32 cellular contexts compared by ENCODE assay signal in the genomic region with DNA sequence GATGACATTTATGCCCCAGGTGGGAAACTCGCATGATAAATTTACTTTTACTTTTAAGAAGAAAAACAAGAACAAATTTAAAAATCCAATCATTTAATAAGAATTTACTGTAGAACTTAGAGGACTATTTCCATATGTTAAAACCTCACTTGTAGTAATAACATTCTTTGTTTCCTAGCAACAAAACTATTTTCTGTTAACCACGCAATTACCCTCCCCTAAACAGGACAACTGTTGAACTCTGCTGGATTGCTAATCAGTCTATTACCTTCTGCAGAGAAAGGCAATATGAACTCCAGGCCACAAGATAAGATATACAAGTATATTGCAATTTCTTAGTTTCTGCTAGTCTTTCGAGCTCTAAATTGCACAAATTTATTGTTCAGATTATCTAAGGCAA.
DNase-seq lines count a peak whose midpoint lies in the region; ATAC-seq and TF ChIP-seq lines count a peak whose summit lies in the region.
"Had no signal": no experiment of that assay in that cellular context is flagged by ENCODE, and none has a peak within 500 bp of the region (broad histone marks: within the 10 kb centered on the region; RNA-seq: fewer than 3 reads in every experiment).

No MANE protein-coding gene starts in this region.

- H3K36me3 ChIP-seq in hepatocyte (replicated peaks; ENCODE audit: insufficient read depth, low read depth), result no peaks in the 10 kb centered on the region
- no peaks in the 10 kb centered on the region for H3K36me3 ChIP-seq in breast epithelium
- H3K36me3 ChIP-seq: left lung, neural progenitor cell, pancreas, upper lobe of left lung had no signal

- H3K27me3 Mint-ChIP-seq in activated CD8-positive, alpha-beta memory T cell treated with anti-CD3 and anti-CD28 coated beads, Interleukin-2, amount 10 ng/mL, durations not matched to agents 7 days and 5 days, result no peaks in the 10 kb centered on the region
- H3K27me3 Mint-ChIP-seq: activated CD4-positive, alpha-beta memory T cell treated with anti-CD3 and anti-CD28 coated beads, Interleukin-2, amount 10 ng/mL, durations not matched to agents 7 days and 5 days; activated naive CD4-positive, alpha-beta T cell treated with anti-CD3 and anti-CD28 coated beads, Interleukin-2, amount 10 ng/mL, durations not matched to agents 7 days and 5 days; memory B cell had no signal

- intact Hi-C loops in breast epithelium (cut with DNase I; ENCODE audit: low total_unique reads), result no loop called here

- no peak overlapping the region for H3K27ac Mint-ChIP-seq in activated CD8-positive, alpha-beta memory T cell treated with anti-CD3 and anti-CD28 coated beads, Interleukin-2, amount 10 ng/mL, durations not matched to agents 7 days and 5 days
- H3K27ac Mint-ChIP-seq: activated CD4-positive, alpha-beta memory T cell treated with anti-CD3 and anti-CD28 coated beads, Interleukin-2, amount 10 ng/mL, durations not matched to agents 7 days and 5 days; activated naive CD4-positive, alpha-beta T cell treated with anti-CD3 and anti-CD28 coated beads, Interleukin-2, amount 10 ng/mL, durations not matched to agents 7 days and 5 days; CD8-positive, alpha-beta T cell; memory B cell; neural progenitor cell had no signal

- no peak for TF ChIP-seq CTCF in hepatocyte (IDR thresholded peaks at IDR 0.05; ENCODE audit: poor library complexity)
- no peak for TF ChIP-seq CTCF in breast epithelium (IDR thresholded peaks at IDR 0.05)

- no peaks in the 10 kb centered on the region for H3K79me2 ChIP-seq in hepatocyte

- no peak overlapping the region for H3K4me2 ChIP-seq in hepatocyte
- H3K4me2 ChIP-seq: neural progenitor cell had no signal

- H3K9me3 ChIP-seq in hepatocyte (ENCODE audit: low read depth), result no peaks in the 10 kb centered on the region
- H3K9me3 ChIP-seq in breast epithelium, result no peaks in the 10 kb centered on the region
- H3K9me3 ChIP-seq: pancreas, upper lobe of left lung had no signal

- no peak overlapping the region for H3K27ac ChIP-seq in hepatocyte
- H3K27ac ChIP-seq in breast epithelium, result no peak overlapping the region
- H3K27ac ChIP-seq: coronary artery, left lung, neural progenitor cell, pancreas, upper lobe of left lung had no signal

- H3K4me3 Mint-ChIP-seq in activated CD8-positive, alpha-beta memory T cell treated with anti-CD3 and anti-CD28 coated beads, Interleukin-2, amount 10 ng/mL, durations not matched to agents 7 days and 5 days, result no peak overlapping the region
- H3K4me3 Mint-ChIP-seq: activated CD4-positive, alpha-beta memory T cell treated with anti-CD3 and anti-CD28 coated beads, Interleukin-2, amount 10 ng/mL, durations not matched to agents 7 days and 5 days; activated naive CD4-positive, alpha-beta T cell treated with anti-CD3 and anti-CD28 coated beads, Interleukin-2, amount 10 ng/mL, durations not matched to agents 7 days and 5 days; CD8-positive, alpha-beta T cell; memory B cell; neural progenitor cell had no signal

- TF ChIP-seq POLR2A in breast epithelium (IDR thresholded peaks at IDR 0.05), result no peak

- no peaks in the 10 kb centered on the region for H3K4me1 Mint-ChIP-seq in activated CD8-positive, alpha-beta memory T cell treated with anti-CD3 and anti-CD28 coated beads, Interleukin-2, amount 10 ng/mL, durations not matched to agents 7 days and 5 days
- H3K4me1 Mint-ChIP-seq: activated CD4-positive, alpha-beta memory T cell treated with anti-CD3 and anti-CD28 coated beads, Interleukin-2, amount 10 ng/mL, durations not matched to agents 7 days and 5 days; activated naive CD4-positive, alpha-beta T cell treated with anti-CD3 and anti-CD28 coated beads, Interleukin-2, amount 10 ng/mL, durations not matched to agents 7 days and 5 days; memory B cell had no signal

- H2AFZ ChIP-seq in hepatocyte, result no peak overlapping the region

- no peaks in the 10 kb centered on the region for H3K36me3 Mint-ChIP-seq in activated CD8-positive, alpha-beta memory T cell treated with anti-CD3 and anti-CD28 coated beads, Interleukin-2, amount 10 ng/mL, durations not matched to agents 7 days and 5 days
- H3K36me3 Mint-ChIP-seq: activated naive CD4-positive, alpha-beta T cell treated with anti-CD3 and anti-CD28 coated beads, Interleukin-2, amount 10 ng/mL, durations not matched to agents 7 days and 5 days; CD8-positive, alpha-beta T cell; memory B cell; neural progenitor cell had no signal

- CTCF ChIA-PET in activated CD8-positive, alpha-beta memory T cell treated with anti-CD3 and anti-CD28 coated beads, Interleukin-2, amount 10 ng/mL, durations not matched to agents 7 days and 5 days (lab: Charles Lee), result no interaction called here

- H3K4me3 ChIP-seq in hepatocyte (no peak overlapping the region), breast epithelium (no peak overlapping the region)
- H3K4me3 ChIP-seq: coronary artery, left lung, neural progenitor cell, pancreas, upper lobe of left lung had no signal

- H3K9me2 ChIP-seq in hepatocyte (replicated peaks; ENCODE audit: insufficient read depth), result no peaks in the 10 kb centered on the region

- H3K27me3 ChIP-seq in hepatocyte (no peaks in the 10 kb centered on the region), breast epithelium (no peaks in the 10 kb centered on the region)
- H3K27me3 ChIP-seq: left lung, neural progenitor cell, pancreas, upper lobe of left lung had no signal

- H4K20me1 ChIP-seq in hepatocyte (ENCODE audit: insufficient read depth, poor library complexity, severe bottlenecking), result no peaks in the 10 kb centered on the region

- peaks cover 3% of the 10 kb centered on the region for H3K9me3 Mint-ChIP-seq in activated CD8-positive, alpha-beta memory T cell treated with anti-CD3 and anti-CD28 coated beads, Interleukin-2, amount 10 ng/mL, durations not matched to agents 7 days and 5 days (ENCODE audit: low read depth)
- H3K9me3 Mint-ChIP-seq: activated naive CD4-positive, alpha-beta T cell treated with anti-CD3 and anti-CD28 coated beads, Interleukin-2, amount 10 ng/mL, durations not matched to agents 7 days and 5 days; CD8-positive, alpha-beta T cell; neural progenitor cell had no signal

- 45% methylated on average over 3 of the region's 3 CpGs for WGBS in hepatocyte (ENCODE audit: low lambda C conversion rate, missing lambda C conversion rate)

- ATAC-seq in activated CD8-positive, alpha-beta memory T cell treated with anti-CD3 and anti-CD28 coated beads, Interleukin-2, amount 10 ng/mL, durations not matched to agents 7 days and 5 days, result no peak
- ATAC-seq: CD8-positive, alpha-beta T cell; HepG2; left lung; pancreas; Right ventricle myocardium inferior had no signal

- DNase-seq in A172 (ENCODE audit: low spot score) (peak; percentile 6), ELR (ENCODE audit: low read depth) (peak; percentile 1), OCI-M1 (lab: John Stamatoyannopoulos, UW) (peak; percentile 43), hepatocyte (ENCODE audit: low spot score) (peak; percentile 27), breast epithelium (ENCODE audit: low spot score in 2 of 2) (no peak), T-helper 9 cell (no peak), T-helper 1 cell (no peak)
- DNase-seq in activated CD8-positive, alpha-beta memory T cell treated with anti-CD3 and anti-CD28 coated beads, Interleukin-2, amount 10 ng/mL, durations not matched to agents 7 days and 5 days, result no peak
- DNase-seq: activated CD4-positive, alpha-beta memory T cell treated with anti-CD3 and anti-CD28 coated beads, Interleukin-2, amount 10 ng/mL, durations not matched to agents 7 days and 5 days; activated CD4-positive, alpha-beta T cell treated with anti-CD3 and anti-CD28 coated beads for 1 hour; activated CD8-positive, alpha-beta memory T cell treated with anti-CD3 and anti-CD28 coated beads, Interleukin-2, amount 50 U/mL, for 48 hours; activated naive CD4-positive, alpha-beta T cell treated with anti-CD3 and anti-CD28 coated beads, Interleukin-2, amount 10 ng/mL, durations not matched to agents 7 days and 5 days; amygdala; CD8-positive, alpha-beta T cell; DMS153; effector memory CD4-positive, alpha-beta T cell; HCEC 1CT; Kasumi-1; left lung; NCI-H1436; NCI-H2171 treated with DMSO at 0.1 percent for 48 hours; NCI-H524; pancreas; retina; stimulated activated naive CD4-positive, alpha-beta T cell; T-helper 2 cell; upper lobe of left lung had no signal

- H3K4me1 ChIP-seq in hepatocyte (ENCODE audit: insufficient read depth) (peaks cover 9% of the 10 kb centered on the region), breast epithelium (no peaks in the 10 kb centered on the region)
- H3K4me1 ChIP-seq: left lung, pancreas, upper lobe of left lung had no signal

Comparison
In these comparisons a context has a peak if more than half of its experiments do, and no peak if none do; other contexts are left out.
1. DNase-seq: peak in A172 (single experiment), ELR (single experiment), OCI-M1 (single experiment) and hepatocyte (single experiment); none in breast epithelium (0 of 2), T-helper 9 cell (single experiment), activated CD8-positive, alpha-beta memory T cell treated with anti-CD3 and anti-CD28 coated beads, Interleukin-2, amount 10 ng/mL, durations not matched to agents 7 days and 5 days (single experiment) and T-helper 1 cell (0 of 5).